In the genomic region with DNA sequence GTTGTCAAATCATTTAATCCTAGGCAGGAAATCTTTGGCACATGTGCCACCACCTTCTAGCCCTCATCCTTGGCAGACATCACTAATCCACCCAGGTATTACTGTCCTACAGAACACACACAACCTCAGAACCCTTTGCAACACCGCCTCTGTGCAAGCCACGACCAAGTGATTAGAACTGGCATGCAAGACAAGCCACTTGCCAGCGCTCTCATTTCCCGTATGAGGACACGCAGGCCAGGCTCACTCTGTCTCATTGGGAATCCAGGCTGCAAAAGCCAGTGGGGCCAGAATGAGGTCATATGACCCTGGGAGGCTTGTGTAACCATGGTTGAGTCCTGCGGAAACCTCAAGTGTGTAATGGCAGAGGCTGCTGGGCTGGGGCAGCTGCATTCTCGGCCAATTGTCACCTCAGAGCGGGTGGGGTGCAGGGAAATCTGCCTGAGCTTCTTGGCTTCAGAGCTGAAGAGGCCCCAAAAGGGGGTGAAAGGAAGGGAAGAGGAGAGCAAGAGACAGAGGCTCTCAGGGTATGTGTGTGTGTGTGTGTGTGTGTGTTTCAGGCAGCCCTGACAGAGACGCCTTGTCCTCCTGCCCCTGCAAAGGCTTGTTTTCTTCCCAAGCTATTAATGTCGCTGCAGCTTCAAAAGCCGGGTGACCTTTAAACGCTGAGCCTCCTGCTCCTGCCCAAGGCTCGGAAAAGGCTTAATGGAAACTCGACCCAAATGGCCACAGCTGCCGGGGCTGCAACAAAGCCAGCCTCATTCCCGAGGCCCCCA, we compare ENCODE assay signal across 8 cellular contexts. TPM values are rescaled to one million over a fixed set of nuclear protein-coding genes. Genes with fewer than 3 reads are reported as not detected.
DNase-seq lines count a peak whose midpoint lies in the region; ATAC-seq and TF ChIP-seq lines count a peak whose summit lies in the region.

No MANE protein-coding gene starts in this region.

- CTCF ChIA-PET in HCT116 (lab: Charles Lee) (interaction anchor here (0.6 to 2.9 kb wide), 24 partner anchors 7 to 107 kb away, joined by 3 to 14 read pairs (median 6); partner anchors contain the start of genes CUEDC1, MRPS23 and VEZF1), PC-3 (lab: Charles Lee) (interaction anchor here (0.7 to 1.2 kb wide), 7 partner anchors 8 to 107 kb away, joined by 3 to 5 read pairs (median 4); no protein-coding TSS in a partner anchor)
- CTCF ChIA-PET in activated CD4-positive, alpha-beta memory T cell treated with anti-CD3 and anti-CD28 coated beads for 36 hours (lab: Charles Lee) = interaction anchor here (0.6 to 4.0 kb wide), 29 partner anchors 10 to 307 kb away, joined by 3 to 35 read pairs (median 4); partner anchors contain the start of gene CUEDC1

- H3K9me2 ChIP-seq in HCT116 (ENCODE audit: insufficient read depth) (no peaks in the 10 kb centered on the region), PC-3 (replicated peaks; ENCODE audit: low read length) (no peaks in the 10 kb centered on the region)

- H3F3A ChIP-seq in PC-3 (ENCODE audit: low read length, unreplicated experiment) = peaks cover 8% of the 10 kb centered on the region

- peak overlapping the region; percentile 27 to 40 for H3K4me3 ChIP-seq in HCT116 (replicated peaks in 1 of 2; ENCODE audit: low read depth in 1 of 2, low read length in 2 of 2)
- H3K4me3 ChIP-seq in PC-3 (ENCODE audit: low read length) = no peak overlapping the region
- H3K4me3 ChIP-seq in left lung = peak overlapping the region in 1 of 2 donors; percentile 36

- POLR2A ChIA-PET in HCT116 (lab: Charles Lee) (interaction anchor here (0.6 to 1.8 kb wide), 10 partner anchors 10 to 114 kb away, joined by 3 to 11 read pairs (median 4); partner anchors contain the start of genes CUEDC1 and SRSF1), PC-3 (lab: Charles Lee; ENCODE audit: unreplicated experiment) (interaction anchor here (0.6 to 0.9 kb wide), 5 partner anchors 28 to 91 kb away, joined by 3 to 10 read pairs (median 3); no protein-coding TSS in a partner anchor)
- POLR2A ChIA-PET in activated CD4-positive, alpha-beta memory T cell treated with anti-CD3 and anti-CD28 coated beads for 36 hours (lab: Charles Lee) = no interaction called here

- ATAC-seq in HCT116 = peak; percentile 69
- peak; percentile 61 for ATAC-seq in PC-3
- ATAC-seq in left lung = peak; percentile 86
- peak; percentile 48 to 51 for ATAC-seq in stimulated activated naive B cell treated with anti-CD40 and anti-IgM and Interleukin-4, amounts not matched to agents 10 μg/mL and 1 μg/mL and 100 μg/mL, for 72 hours (replicated peaks)

- H3K27ac Mint-ChIP-seq in stimulated activated naive B cell treated with anti-CD40 and anti-IgM and Interleukin-4, amounts not matched to agents 10 μg/mL and 1 μg/mL and 100 μg/mL, for 72 hours = peak overlapping the region; percentile 54
- no peak overlapping the region for H3K27ac Mint-ChIP-seq in activated CD4-positive, alpha-beta memory T cell treated with anti-CD3 and anti-CD28 coated beads for 36 hours

- H3K4me2 ChIP-seq in HCT116 (ENCODE audit: low read length) (peak overlapping the region; percentile 71), PC-3 (ENCODE audit: low read length) (peak overlapping the region; percentile 70)

- H3K4me1 ChIP-seq in HCT116 (ENCODE audit: control insufficient read depth in 1 of 2, insufficient read depth in 2 of 2, low read length in 2 of 2) (peaks cover 72 to 87% of the 10 kb centered on the region in 2 experiments), PC-3 (ENCODE audit: insufficient read depth, low read length) (peaks cover 61% of the 10 kb centered on the region), left lung (peaks cover 47 to 79% of the 10 kb centered on the region in 2 donors)

- H3K27ac ChIP-seq in HCT116 (ENCODE audit: low read depth, low read length) = peak overlapping the region; percentile 82
- H3K27ac ChIP-seq in PC-3 (ENCODE audit: low read length) = peak overlapping the region; percentile 93
- H3K27ac ChIP-seq in left lung = peak overlapping the region; percentile 87 to 96

- H3K36me3 ChIP-seq in HCT116 (ENCODE audit: control insufficient read depth in 1 of 2, insufficient read depth in 2 of 2, low read length in 2 of 2) = no peaks in the 10 kb centered on the region; a peak in 1 of 4 replicates
- H3K36me3 ChIP-seq in PC-3 (ENCODE audit: low read depth, low read length) = no peaks in the 10 kb centered on the region
- no peaks in the 10 kb centered on the region for H3K36me3 ChIP-seq in left lung

- no peaks in the 10 kb centered on the region for H3K27me3 ChIP-seq in HCT116 (ENCODE audit: insufficient read depth, low read length)
- H3K27me3 ChIP-seq in PC-3 (ENCODE audit: low read length) = no peaks in the 10 kb centered on the region
- no peaks in the 10 kb centered on the region for H3K27me3 ChIP-seq in left lung

- H3K9me3 ChIP-seq in HCT116 (ENCODE audit: control insufficient read depth in 1 of 2, insufficient read depth in 1 of 2, low read depth in 1 of 2, low read length in 2 of 2) = no peaks in the 10 kb centered on the region; a peak in 1 of 4 replicates
- H3K9me3 ChIP-seq in PC-3 (ENCODE audit: low read length) = no peaks in the 10 kb centered on the region
- H3K9me3 ChIP-seq in left lung = no peaks in the 10 kb centered on the region

- no peak overlapping the region for H3K4me3 Mint-ChIP-seq in stimulated activated naive B cell treated with anti-CD40 and anti-IgM and Interleukin-4, amounts not matched to agents 10 μg/mL and 1 μg/mL and 100 μg/mL, for 72 hours
- H3K4me3 Mint-ChIP-seq in activated CD4-positive, alpha-beta memory T cell treated with anti-CD3 and anti-CD28 coated beads for 36 hours = no peak overlapping the region

- H3K9me3 Mint-ChIP-seq in stimulated activated naive B cell treated with anti-CD40 and anti-IgM and Interleukin-4, amounts not matched to agents 10 μg/mL and 1 μg/mL and 100 μg/mL, for 72 hours = no peaks in the 10 kb centered on the region
- H3K9me3 Mint-ChIP-seq in activated CD4-positive, alpha-beta memory T cell treated with anti-CD3 and anti-CD28 coated beads for 36 hours = no peaks in the 10 kb centered on the region

- H3K4me1 Mint-ChIP-seq in stimulated activated naive B cell treated with anti-CD40 and anti-IgM and Interleukin-4, amounts not matched to agents 10 μg/mL and 1 μg/mL and 100 μg/mL, for 72 hours = peaks cover 4 to 10% of the 10 kb centered on the region in 2 donors
- H3K4me1 Mint-ChIP-seq in activated CD4-positive, alpha-beta memory T cell treated with anti-CD3 and anti-CD28 coated beads for 36 hours (ENCODE audit: low read depth) = no peaks in the 10 kb centered on the region

- TF ChIP-seq RAD21 in HCT116 (IDR thresholded peaks at IDR 0.05; ENCODE audit: low read depth) = no peak

- H4K20me1 ChIP-seq in HCT116 (ENCODE audit: insufficient read depth) (no peaks in the 10 kb centered on the region), PC-3 (ENCODE audit: low read length) (no peaks in the 10 kb centered on the region)

- RAD21 ChIA-PET in HCT116 (lab: Charles Lee; ENCODE audit: low non-redundant PET in 1 of 2, low total read pairs in 2 of 2, uncharacterized antibody in 2 of 2, unreplicated experiment in 2 of 2) = interaction anchor here (0.8 to 1.8 kb wide), 10 partner anchors 10 to 94 kb away, joined by 3 to 10 read pairs (median 4); partner anchors contain the start of genes CUEDC1 (in 1 of the 2) and MRPS23 (in 1 of the 2)

- TF ChIP-seq CTCF in HCT116 (IDR thresholded peaks at IDR 0.05 in 2 of 3, conservative IDR thresholded peaks at IDR 0.05 in 1 of 3; ENCODE audit: borderline replicate concordance in 1 of 3, insufficient read depth in 1 of 3, low read depth in 2 of 3, low read length in 2 of 3) (no peak), PC-3 (conservative IDR thresholded peaks at IDR 0.05; ENCODE audit: low read depth, low read length) (peak; percentile 41; the same call in 1 of the 2 replicates), left lung (IDR thresholded peaks at IDR 0.05) (peak in 1 of 2 donors; percentile 6)

- peak; percentile 91 for DNase-seq in A172 (ENCODE audit: low spot score)
- peak; percentile 75 for DNase-seq in HCT116 (ENCODE audit: low read depth, low spot score)
- DNase-seq in PC-3 = peak; percentile 98
- DNase-seq in dermis blood vessel endothelial cell = peak; percentile 88
- peak; percentile 90 to 92 for DNase-seq in left lung
- no peak for DNase-seq in stimulated activated naive B cell treated with anti-CD40 and anti-IgM and Interleukin-4, amounts not matched to agents 10 μg/mL and 1 μg/mL and 100 μg/mL, for 72 hours
- DNase-seq in NAMALWA (ENCODE audit: low spot score) = no peak
- DNase-seq in activated CD4-positive, alpha-beta memory T cell treated with anti-CD3 and anti-CD28 coated beads for 36 hours = no peak

- no peak for TF ChIP-seq POLR2A in HCT116 (IDR thresholded peaks at IDR 0.05; ENCODE audit: borderline replicate concordance, extremely low read depth, insufficient read depth, insufficient read length)

- H2AFZ ChIP-seq in HCT116 (ENCODE audit: low read depth, low read length, poor library complexity, severe bottlenecking) (no peak overlapping the region), PC-3 (ENCODE audit: low read length) (peak overlapping the region; percentile 40)

- no peaks in the 10 kb centered on the region for H3K36me3 Mint-ChIP-seq in stimulated activated naive B cell treated with anti-CD40 and anti-IgM and Interleukin-4, amounts not matched to agents 10 μg/mL and 1 μg/mL and 100 μg/mL, for 72 hours
- no peaks in the 10 kb centered on the region for H3K36me3 Mint-ChIP-seq in activated CD4-positive, alpha-beta memory T cell treated with anti-CD3 and anti-CD28 coated beads for 36 hours

- H3K9ac ChIP-seq in HCT116 (ENCODE audit: low read length) = peak overlapping the region; percentile 62
- H3K9ac ChIP-seq in PC-3 (ENCODE audit: low read length) = peak overlapping the region; percentile 64

- peaks cover 28 to 40% of the 10 kb centered on the region in 2 donors for H3K27me3 Mint-ChIP-seq in stimulated activated naive B cell treated with anti-CD40 and anti-IgM and Interleukin-4, amounts not matched to agents 10 μg/mL and 1 μg/mL and 100 μg/mL, for 72 hours
- peaks cover 2% of the 10 kb centered on the region for H3K27me3 Mint-ChIP-seq in activated CD4-positive, alpha-beta memory T cell treated with anti-CD3 and anti-CD28 coated beads for 36 hours

- intact Hi-C loops in HCT116 (cut with micrococcal nuclease) = loop anchor here (1.0 kb wide), 3 partner anchors 25 to 102 kb away; no protein-coding TSS in a partner anchor
- intact Hi-C loops in PC-3 (cut with micrococcal nuclease) = loop anchor here (1.0 to 2.0 kb wide), 7 partner anchors 8 to 102 kb away; no protein-coding TSS in a partner anchor
- intact Hi-C loops in left lung (cut with DNase I) = no loop called here
- intact Hi-C loops in activated CD4-positive, alpha-beta memory T cell treated with anti-CD3 and anti-CD28 coated beads for 36 hours (cut with micrococcal nuclease) = loop anchor here (1.0 kb wide), 1 partner anchor 102 kb away; no protein-coding TSS in a partner anchor

- BruUV-seq in HCT116 (replicated peaks; lab: Mats Ljungman, UMichigan) (no TSS peak), PC-3 (replicated peaks; lab: Mats Ljungman, UMichigan) (no TSS peak)

- H3K79me2 ChIP-seq in HCT116 (ENCODE audit: insufficient read depth, low read length) (peaks cover 43% of the 10 kb centered on the region), PC-3 (ENCODE audit: low read length) (peaks cover 52% of the 10 kb centered on the region)

RNA-seq across cellular contexts. Expression of gene MRPS23, which starts 43.2 kb away (rescaled TPM):
- 67.2 and 83.7 TPM in 2 replicates for total RNA-seq in A172 (2014; rRNA removed; shearing (Covaris generic))
- total RNA-seq in HCT116 (2021; ENCODE audit: unreplicated experiment) (109 TPM), PC-3 (2014; rRNA removed) (63.9 and 97.5 TPM in 2 replicates), dermis blood vessel endothelial cell (25.4 and 25.9 TPM in 2 replicates), left lung (10 to 100 TPM; 39.2 to 39.8 TPM)
- polyA plus RNA-seq in HCT116 (2012) = 69.5 and 101 TPM in 2 replicates
- total RNA-seq in activated CD4-positive, alpha-beta memory T cell treated with anti-CD3 and anti-CD28 coated beads for 36 hours = 10 to 100 TPM; 58.2 to 64.1 TPM

Comparison
In these comparisons a context has a peak if more than half of its experiments do, and no peak if none do; other contexts are left out.
1. DNase-seq: peak in A172 (single experiment), HCT116 (single experiment), PC-3 (single experiment), dermis blood vessel endothelial cell (single experiment) and left lung (2 of 2); none in stimulated activated naive B cell treated with anti-CD40 and anti-IgM and Interleukin-4, amounts not matched to agents 10 μg/mL and 1 μg/mL and 100 μg/mL, for 72 hours (single experiment), NAMALWA (single experiment) and activated CD4-positive, alpha-beta memory T cell treated with anti-CD3 and anti-CD28 coated beads for 36 hours (single experiment).
2. intact Hi-C loops: an anchor here in HCT116 (1.0 kb wide), PC-3 (1.0 to 2.0 kb wide) and activated CD4-positive, alpha-beta memory T cell treated with anti-CD3 and anti-CD28 coated beads for 36 hours (1.0 kb wide); none called in left lung.
3. Peak in every context shown above with its lines, with median percentiles within 50 percentile points of each other: ATAC-seq and H3K27ac ChIP-seq.